1 cellular context compared by ENCODE assay signal in the genomic region with DNA sequence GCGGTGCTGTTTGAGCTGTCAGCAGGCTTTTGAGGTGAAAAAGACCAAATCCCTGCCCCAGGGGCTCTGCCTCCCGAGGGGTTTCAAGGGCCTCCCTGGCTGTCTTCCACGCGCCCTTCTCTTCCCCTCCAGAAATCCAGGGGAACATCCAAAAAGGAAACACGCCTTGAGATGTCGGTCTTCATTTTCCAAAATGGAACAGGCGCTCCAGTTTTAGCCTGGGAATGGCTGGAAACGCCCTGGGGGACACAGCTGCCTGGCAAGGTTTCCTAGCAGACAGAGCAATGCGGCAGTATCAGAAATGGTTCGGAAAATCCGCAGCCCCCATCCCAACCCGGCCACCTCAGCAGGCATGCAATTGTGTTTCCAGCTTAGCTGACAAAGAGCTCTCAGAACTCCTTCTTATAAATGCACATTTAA.
TF ChIP-seq lines count a peak whose summit lies in the region.

No MANE protein-coding gene starts in this region.

TF ChIP-seq in HepG2, 621 proteins besides CTCF, POLR2A, EP300 and RAD21:
- TF ChIP-seq, protein P1, sequence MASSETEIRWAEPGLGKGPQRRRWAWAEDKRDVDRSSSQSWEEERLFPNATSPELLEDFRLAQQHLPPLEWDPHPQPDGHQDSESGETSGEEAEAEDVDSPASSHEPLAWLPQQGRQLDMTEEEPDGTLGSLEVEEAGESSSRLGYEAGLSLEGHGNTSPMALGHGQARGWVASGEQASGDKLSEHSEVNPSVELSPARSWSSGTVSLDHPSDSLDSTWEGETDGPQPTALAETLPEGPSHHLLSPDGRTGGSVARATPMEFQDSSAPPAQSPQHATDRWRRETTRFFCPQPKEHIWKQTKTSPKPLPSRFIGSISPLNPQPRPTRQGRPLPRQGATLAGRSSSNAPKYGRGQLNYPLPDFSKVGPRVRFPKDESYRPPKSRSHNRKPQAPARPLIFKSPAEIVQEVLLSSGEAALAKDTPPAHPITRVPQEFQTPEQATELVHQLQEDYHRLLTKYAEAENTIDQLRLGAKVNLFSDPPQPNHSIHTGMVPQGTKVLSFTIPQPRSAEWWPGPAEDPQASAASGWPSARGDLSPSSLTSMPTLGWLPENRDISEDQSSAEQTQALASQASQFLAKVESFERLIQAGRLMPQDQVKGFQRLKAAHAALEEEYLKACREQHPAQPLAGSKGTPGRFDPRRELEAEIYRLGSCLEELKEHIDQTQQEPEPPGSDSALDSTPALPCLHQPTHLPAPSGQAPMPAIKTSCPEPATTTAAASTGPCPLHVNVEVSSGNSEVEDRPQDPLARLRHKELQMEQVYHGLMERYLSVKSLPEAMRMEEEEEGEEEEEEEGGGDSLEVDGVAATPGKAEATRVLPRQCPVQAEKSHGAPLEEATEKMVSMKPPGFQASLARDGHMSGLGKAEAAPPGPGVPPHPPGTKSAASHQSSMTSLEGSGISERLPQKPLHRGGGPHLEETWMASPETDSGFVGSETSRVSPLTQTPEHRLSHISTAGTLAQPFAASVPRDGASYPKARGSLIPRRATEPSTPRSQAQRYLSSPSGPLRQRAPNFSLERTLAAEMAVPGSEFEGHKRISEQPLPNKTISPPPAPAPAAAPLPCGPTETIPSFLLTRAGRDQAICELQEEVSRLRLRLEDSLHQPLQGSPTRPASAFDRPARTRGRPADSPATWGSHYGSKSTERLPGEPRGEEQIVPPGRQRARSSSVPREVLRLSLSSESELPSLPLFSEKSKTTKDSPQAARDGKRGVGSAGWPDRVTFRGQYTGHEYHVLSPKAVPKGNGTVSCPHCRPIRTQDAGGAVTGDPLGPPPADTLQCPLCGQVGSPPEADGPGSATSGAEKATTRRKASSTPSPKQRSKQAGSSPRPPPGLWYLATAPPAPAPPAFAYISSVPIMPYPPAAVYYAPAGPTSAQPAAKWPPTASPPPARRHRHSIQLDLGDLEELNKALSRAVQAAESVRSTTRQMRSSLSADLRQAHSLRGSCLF (CRISPR knock-in tag; IDR thresholded peaks at IDR 0.05; ENCODE audit: borderline replicate concordance) = no peak
- TF ChIP-seq MATR3 (CRISPR knock-in tag; IDR thresholded peaks at IDR 0.05) = no peak
- TF ChIP-seq ZNF780A (CRISPR knock-in tag; IDR thresholded peaks at IDR 0.05) = no peak
- no peak for TF ChIP-seq ZSCAN30 (CRISPR knock-in tag; IDR thresholded peaks at IDR 0.05)
- TF ChIP-seq, protein P2, sequence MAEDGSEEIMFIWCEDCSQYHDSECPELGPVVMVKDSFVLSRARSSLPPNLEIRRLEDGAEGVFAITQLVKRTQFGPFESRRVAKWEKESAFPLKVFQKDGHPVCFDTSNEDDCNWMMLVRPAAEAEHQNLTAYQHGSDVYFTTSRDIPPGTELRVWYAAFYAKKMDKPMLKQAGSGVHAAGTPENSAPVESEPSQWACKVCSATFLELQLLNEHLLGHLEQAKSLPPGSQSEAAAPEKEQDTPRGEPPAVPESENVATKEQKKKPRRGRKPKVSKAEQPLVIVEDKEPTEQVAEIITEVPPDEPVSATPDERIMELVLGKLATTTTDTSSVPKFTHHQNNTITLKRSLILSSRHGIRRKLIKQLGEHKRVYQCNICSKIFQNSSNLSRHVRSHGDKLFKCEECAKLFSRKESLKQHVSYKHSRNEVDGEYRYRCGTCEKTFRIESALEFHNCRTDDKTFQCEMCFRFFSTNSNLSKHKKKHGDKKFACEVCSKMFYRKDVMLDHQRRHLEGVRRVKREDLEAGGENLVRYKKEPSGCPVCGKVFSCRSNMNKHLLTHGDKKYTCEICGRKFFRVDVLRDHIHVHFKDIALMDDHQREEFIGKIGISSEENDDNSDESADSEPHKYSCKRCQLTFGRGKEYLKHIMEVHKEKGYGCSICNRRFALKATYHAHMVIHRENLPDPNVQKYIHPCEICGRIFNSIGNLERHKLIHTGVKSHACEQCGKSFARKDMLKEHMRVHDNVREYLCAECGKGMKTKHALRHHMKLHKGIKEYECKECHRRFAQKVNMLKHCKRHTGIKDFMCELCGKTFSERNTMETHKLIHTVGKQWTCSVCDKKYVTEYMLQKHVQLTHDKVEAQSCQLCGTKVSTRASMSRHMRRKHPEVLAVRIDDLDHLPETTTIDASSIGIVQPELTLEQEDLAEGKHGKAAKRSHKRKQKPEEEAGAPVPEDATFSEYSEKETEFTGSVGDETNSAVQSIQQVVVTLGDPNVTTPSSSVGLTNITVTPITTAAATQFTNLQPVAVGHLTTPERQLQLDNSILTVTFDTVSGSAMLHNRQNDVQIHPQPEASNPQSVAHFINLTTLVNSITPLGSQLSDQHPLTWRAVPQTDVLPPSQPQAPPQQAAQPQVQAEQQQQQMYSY (CRISPR knock-in tag; IDR thresholded peaks at IDR 0.05) = no peak
- TF ChIP-seq SRF (IDR thresholded peaks at IDR 0.05; ENCODE audit: low read depth, low read length) = no peak
- TF ChIP-seq ZNF335 (CRISPR knock-in tag; IDR thresholded peaks at IDR 0.05) = no peak
- no peak for TF ChIP-seq TBP (CRISPR knock-in tag; IDR thresholded peaks at IDR 0.05)
- no peak for TF ChIP-seq SRSF4 (IDR thresholded peaks at IDR 0.05; ENCODE audit: low read depth, low read length, poor library complexity, severe bottlenecking)
- TF ChIP-seq GZF1 (CRISPR knock-in tag; IDR thresholded peaks at IDR 0.05) = no peak
- TF ChIP-seq ZSCAN31 (CRISPR knock-in tag; IDR thresholded peaks at IDR 0.05; ENCODE audit: low read depth) = no peak
- TF ChIP-seq HNF4G (IDR thresholded peaks at IDR 0.05; ENCODE audit: borderline replicate concordance, low read depth, low read length) = no peak
- TF ChIP-seq HNF4G (CRISPR knock-in tag; IDR thresholded peaks at IDR 0.05; ENCODE audit: borderline replicate concordance, low read depth) = no peak
- no peak for TF ChIP-seq ZNF841 (CRISPR knock-in tag; IDR thresholded peaks at IDR 0.05; ENCODE audit: borderline replicate concordance)
